Comparison of ENCODE assay signal across 7 cellular contexts in genomic region chr19:2578391-2578826, GRCh38.
DNase-seq lines count a peak whose midpoint lies in the region; ATAC-seq, FAIRE-seq and TF ChIP-seq lines count a peak whose summit lies in the region.

No MANE protein-coding gene starts in this region.

- H3K36me3 ChIP-seq in thoracic aorta, result no peaks in the 10 kb centered on the region

- TF ChIP-seq CTCF in thoracic aorta (IDR thresholded peaks at IDR 0.05), result no peak

- H3K27me3 ChIP-seq in thoracic aorta (replicated peaks; ENCODE audit: insufficient read depth), result no peaks in the 10 kb centered on the region

- FAIRE-seq in HTR-8/SVneo (lab: Jason Lieb, UNC), result no peak

- H3K27ac ChIP-seq in caudate nucleus (ENCODE audit: low read depth, low read length) (peak overlapping the region; percentile 58), thoracic aorta (peak overlapping the region; percentile 93 to 96)

- ATAC-seq in left lobe of liver (peak; percentile 21), thoracic aorta (ENCODE audit: insufficient number of reproducible peaks, low FRiP score, low read depth) (no peak), HG03457 (IDR thresholded peaks at IDR 0.05; ENCODE audit: unreplicated experiment) (no peak), HG02610 (IDR thresholded peaks at IDR 0.05; ENCODE audit: unreplicated experiment) (no peak)

- peak overlapping the region; percentile 71 for H3K4me3 ChIP-seq in thoracic aorta

- H3K4me1 ChIP-seq in thoracic aorta (ENCODE audit: control insufficient read depth in 1 of 2, low read depth in 2 of 2), result peaks cover 33 to 53% of the 10 kb centered on the region in 2 donors

- peak; percentile 52 for DNase-seq in HTR-8/SVneo (ENCODE audit: insufficient read length, low spot score)
- DNase-seq in caudate nucleus (lab: John Stamatoyannopoulos, UW), result no peak
- DNase-seq in left lobe of liver (ENCODE audit: low spot score), result no peak
- no peak for DNase-seq in thoracic aorta (ENCODE audit: low spot score)
- DNase-seq in superior temporal gyrus (ENCODE audit: extremely low spot score), result no peak

- H3K9me3 ChIP-seq in thoracic aorta, result no peaks in the 10 kb centered on the region
